In the genomic region with DNA sequence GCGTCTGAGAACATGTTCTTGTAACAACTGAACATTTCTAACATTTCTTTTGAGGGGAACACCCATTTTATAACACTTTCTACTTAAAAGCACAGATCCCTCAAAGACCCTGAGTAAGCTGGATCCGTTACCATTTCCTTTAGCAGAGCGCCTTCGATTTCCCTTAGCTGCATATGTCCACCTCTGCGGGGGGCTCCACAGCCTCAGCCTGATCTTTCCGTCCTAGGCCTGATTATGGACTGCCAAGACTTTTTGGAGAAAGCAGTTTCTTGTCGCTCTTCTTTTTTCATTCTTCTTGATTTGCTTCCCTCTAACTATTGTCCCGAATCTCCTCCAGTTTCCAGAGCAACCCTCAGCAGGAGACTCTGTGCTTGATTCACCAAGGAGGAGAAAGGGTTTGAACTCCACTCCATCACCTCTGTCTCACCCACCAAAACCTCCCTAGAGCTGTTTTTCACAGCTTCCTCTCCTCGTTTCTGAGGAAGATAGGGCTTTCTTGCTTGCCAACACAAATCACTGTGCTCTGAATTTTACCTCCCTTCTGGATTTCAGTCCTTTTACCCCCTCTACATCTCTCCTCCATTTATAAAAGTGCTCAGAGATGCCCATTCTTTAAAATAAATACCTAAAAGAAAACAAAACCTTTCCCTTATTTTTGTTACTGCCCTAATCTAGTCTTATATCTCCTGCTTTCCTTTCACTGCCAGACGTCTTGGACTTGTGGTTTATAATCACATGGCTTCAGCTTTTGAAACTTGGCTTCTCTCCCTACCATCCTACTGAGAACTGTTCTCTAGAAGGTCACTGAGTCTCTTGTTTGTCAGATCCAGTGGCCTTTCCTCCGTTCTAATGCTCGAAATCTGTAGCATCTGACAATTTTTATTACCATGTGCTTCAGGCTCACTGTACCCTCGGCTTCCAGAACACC, we compare ENCODE assay signal across 10 cellular contexts. TPM values are rescaled to one million over a fixed set of nuclear protein-coding genes. Genes with fewer than 3 reads are reported as not detected.
DNase-seq lines count a peak whose midpoint lies in the region; ATAC-seq, FAIRE-seq and TF ChIP-seq lines count a peak whose summit lies in the region.
"Had no signal": no experiment of that assay in that cellular context is flagged by ENCODE, and none has a peak within 500 bp of the region (broad histone marks: within the 10 kb centered on the region; RNA-seq: fewer than 3 reads in every experiment).

No MANE protein-coding gene starts in this region.

- WGBS in K562 (ENCODE audit: insufficient coverage, low coverage, missing lambda C conversion rate): 16% methylated on average over 12 of the region's 13 CpGs

- DNase-seq in HL-60 (ENCODE audit: low read depth in 1 of 2, low spot score in 1 of 2) (peak in 1 of 2 experiments; percentile 31), K562 (ENCODE audit: extremely low read depth in 1 of 4, low spot score in 3 of 4) (peak; percentile 14 to 57 (median 24)), left lung (no peak)
- DNase-seq: kidney, NCI-H1092 had no signal

- H3K9me3 ChIP-seq in K562 (replicated peaks; ENCODE audit: control insufficient read depth, insufficient read depth, low read depth, low read length) (no peaks in the 10 kb centered on the region), left lung (no peaks in the 10 kb centered on the region)

- peak; percentile 26; the same call in 1 of the 2 replicates for TF ChIP-seq EP300 in K562 (IDR thresholded peaks at IDR 0.05; ENCODE audit: low read length)

- H3K4me1 ChIP-seq in K562 (replicated peaks in 1 of 2; ENCODE audit: control insufficient read depth in 2 of 2, insufficient read depth in 2 of 2, low read length in 2 of 2) (peaks cover 10 to 31% of the 10 kb centered on the region in 2 experiments), left lung (peaks cover 0 to 37% of the 10 kb centered on the region in 2 donors)

- H3K4me2 ChIP-seq in K562 (ENCODE audit: insufficient read depth, low read length): peak overlapping the region; percentile 68

- H3K36me3 ChIP-seq in K562 (ENCODE audit: control insufficient read depth, insufficient read depth, low read length) (no peaks in the 10 kb centered on the region), left lung (no peaks in the 10 kb centered on the region)

- no peaks in the 10 kb centered on the region for H4K20me1 ChIP-seq in K562 (replicated peaks; ENCODE audit: control insufficient read depth, insufficient read depth, low read length)

- no peaks in the 10 kb centered on the region for H3K9me1 ChIP-seq in K562 (ENCODE audit: control insufficient read depth, insufficient read depth, low read length)

- H3K79me2 ChIP-seq in K562 (ENCODE audit: control insufficient read depth, insufficient read depth, low read length): peaks cover 12% of the 10 kb centered on the region

- CTCF ChIA-PET in K562 (lab: Yijun Ruan, JAX; ENCODE audit: low intra/inter-chr PET ratio): no interaction called here

- BruUV-seq in K562 (replicated peaks; lab: Mats Ljungman, UMichigan): no TSS peak

- POLR2A ChIA-PET in K562 (lab: Yijun Ruan, JAX): interaction anchor here (0.6 to 2.3 kb wide), 6 partner anchors 10 to 587 kb away, joined by 3 to 12 read pairs (median 4); no protein-coding TSS in a partner anchor

- in situ Hi-C loops in K562 (cut with MboI): loop anchor here (10.0 kb wide), 1 partner anchor 133 kb away; no protein-coding TSS in a partner anchor

- H3K27me3 ChIP-seq in HL-60 (ENCODE audit: insufficient read depth, poor library complexity, severe bottlenecking) (no peaks in the 10 kb centered on the region), K562 (ENCODE audit: control insufficient read depth in 2 of 2, insufficient read depth in 2 of 2, low read length in 2 of 2) (no peaks in the 10 kb centered on the region), left lung (no peaks in the 10 kb centered on the region)

- H3K27ac ChIP-seq in HL-60 (replicated peaks) (peak overlapping the region; percentile 20), K562 (ENCODE audit: extremely low read depth, low read depth, low read length) (peak overlapping the region; percentile 68; the same call in 2 of the 3 replicates), left lung (peak overlapping the region; percentile 45 to 75), temporal lobe (ENCODE audit: low read depth, low read length) (peak overlapping the region; percentile 13)

- TF ChIP-seq CTCF in HL-60 (IDR thresholded peaks at IDR 0.05; ENCODE audit: insufficient read depth, low read length) (no peak), K562 (IDR thresholded peaks at IDR 0.05 in 2 of 3, conservative IDR thresholded peaks at IDR 0.05 in 1 of 3; ENCODE audit: insufficient read depth in 2 of 3, low read depth in 1 of 3, low read length in 3 of 3) (peak in 2 of 3 experiments; percentile 24 to 38; a peak in 2 of 6 replicates), left lung (IDR thresholded peaks at IDR 0.05) (no peak)

- peak; percentile 74 for FAIRE-seq in K562 (lab: Jason Lieb, UNC)
- FAIRE-seq: kidney had no signal

- intact Hi-C loops in K562 (cut with micrococcal nuclease): no loop called here
- intact Hi-C loops in left lung (cut with DNase I): no loop called here

- H3K9ac ChIP-seq in K562 (ENCODE audit: insufficient read depth in 1 of 2, low read depth in 2 of 2, low read length in 2 of 2): peak overlapping the region in 1 of 2 experiments; percentile 44; a peak in 3 of 4 replicates

- peak in 1 of 2 experiments; percentile 38; a peak in 1 of 4 replicates for TF ChIP-seq RAD21 in K562 (CRISPR knock-in tag; conservative IDR thresholded peaks at IDR 0.05 in 1 of 2, IDR thresholded peaks at IDR 0.05 in 1 of 2)

- peak; percentile 79 for ATAC-seq in K562
- ATAC-seq in left lung: peak; percentile 30
- no peak for ATAC-seq in GM18520 (IDR thresholded peaks at IDR 0.05; ENCODE audit: unreplicated experiment)
- no peak for ATAC-seq in HG02759 (IDR thresholded peaks at IDR 0.05; ENCODE audit: unreplicated experiment)
- ATAC-seq in HG02840 (IDR thresholded peaks at IDR 0.05; ENCODE audit: low FRiP score, unreplicated experiment): no peak
- ATAC-seq in GM18498 (IDR thresholded peaks at IDR 0.05; ENCODE audit: unreplicated experiment): no peak

- H2AFZ ChIP-seq in K562 (ENCODE audit: low read depth, low read length): peak overlapping the region; percentile 57

- TF ChIP-seq POLR2A in K562 (conservative IDR thresholded peaks at IDR 0.05): no peak

- H3K4me3 ChIP-seq in HL-60 (replicated peaks; ENCODE audit: insufficient read depth, low read length) (no peak overlapping the region; the same call in 1 of the 2 replicates), K562 (0 out of 2 replicates have a peak overlapping the region, but pooled peaks have one; percentile 10), left lung (no peak overlapping the region)

TF ChIP-seq in K562, 482 proteins besides CTCF, POLR2A, EP300 and RAD21 (continues in another document):
- TF ChIP-seq ZNF764 (CRISPR knock-in tag; IDR thresholded peaks at IDR 0.05; ENCODE audit: low read depth) (no peak), LCOR (CRISPR knock-in tag; IDR thresholded peaks at IDR 0.05) (0 out of 2 replicates have a peak, but pooled peaks have one; percentile 28)
- TF ChIP-seq, protein P1, sequence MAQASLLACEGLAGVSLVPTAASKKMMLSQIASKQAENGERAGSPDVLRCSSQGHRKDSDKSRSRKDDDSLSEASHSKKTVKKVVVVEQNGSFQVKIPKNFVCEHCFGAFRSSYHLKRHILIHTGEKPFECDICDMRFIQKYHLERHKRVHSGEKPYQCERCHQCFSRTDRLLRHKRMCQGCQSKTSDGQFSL (CRISPR knock-in tag; IDR thresholded peaks at IDR 0.05): peak; percentile 71; the same call in 1 of the 2 replicates
- TF ChIP-seq, protein P1 (tag; IDR thresholded peaks at IDR 0.05): no peak

RNA-seq across cellular contexts. Expression of a gene that starts 30.5 kb away (rescaled TPM):
- total RNA-seq in K562 (2011; cell fraction: chromatin; rRNA removed; ENCODE audit: low replicate concordance): 4.7 and 8.6 TPM in 2 replicates
- total RNA-seq in K562 (2011; cell fraction: nucleolus; rRNA removed): 2.8 and 3.8 TPM in 2 replicates
- 2.9 and 3.6 TPM in 2 replicates for total RNA-seq in K562 (2011; cell fraction: nucleoplasm; rRNA removed)
- 0.57 and 0.64 TPM in 2 replicates for total RNA-seq in K562 (2014; rRNA removed)
- total RNA-seq in K562 (2014; rRNA removed; fragmentation: Illumina TruSeq; extraction: Trizol): 1.1 and 1.2 TPM in 2 replicates
- total RNA-seq in K562 (2015; rRNA removed; fragmentation: Illumina TruSeq; extraction: Trizol): 0.87 and 1.1 TPM in 2 replicates
- 0.74 and 0.78 TPM in 2 replicates for total RNA-seq in K562 (2021)
- polyA plus RNA-seq in K562 (2011; rRNA removed): 0.89 and 0.97 TPM in 2 replicates
- 0.21 and 0.46 TPM in 2 replicates for polyA plus RNA-seq in K562 (2011; cell fraction: cytosol; rRNA removed)
- polyA plus RNA-seq in K562 (2011; cell fraction: nucleus; rRNA removed): 1.1 and 1.6 TPM in 2 replicates
- 0.31 and 0.79 TPM in 2 replicates for polyA plus RNA-seq in K562 (2012)
- 0.44 and 0.59 TPM in 2 replicates for polyA plus RNA-seq in K562 (2014; fragmentation: Illumina TruSeq; extraction: Trizol)
- under 1 TPM; 0.07 TPM for polyA plus RNA-seq in K562 (2014; fragmentation: Nextera tagmentation; extraction: Ambion mirVana)
- polyA plus RNA-seq in K562 (2014; rRNA removed): 0.39 and 0.52 TPM in 2 replicates
- polyA minus RNA-seq in K562 (2011; rRNA and poly(A)+ RNA removed): 2.5 and 3.6 TPM in 2 replicates
- 1.0 and 1.1 TPM in 2 replicates for polyA minus RNA-seq in K562 (2011; cell fraction: cytosol; rRNA and poly(A)+ RNA removed)
- 1.2 and 2.7 TPM in 2 replicates for polyA minus RNA-seq in K562 (2011; cell fraction: nucleus; rRNA and poly(A)+ RNA removed)
- 10 to 100 TPM; 15.3 to 15.5 TPM for total RNA-seq in left lung
- total RNA-seq in temporal lobe: 53.6 TPM

Comparison
In these comparisons a context has a peak if more than half of its experiments do, and no peak if none do; other contexts are left out.
1. DNase-seq: peak in K562 (4 of 4); none in left lung (0 of 2).
2. H3K27ac ChIP-seq: peak in every context shown above with its lines; median percentile 68 in K562; 60 in left lung; 20 in HL-60; 13 in temporal lobe.
3. CTCF ChIP-seq: peak in K562 (2 of 3); none in HL-60 (single experiment) and left lung (0 of 2).
4. ATAC-seq: peak in K562 (single experiment) and left lung (single experiment); none in GM18520 (single experiment), HG02759 (single experiment), HG02840 (single experiment) and GM18498 (single experiment).